Comparison of ENCODE assay signal across 12 cellular contexts in genomic region chr2:158998486-158999248, GRCh38. TPM values are rescaled to one million over a fixed set of nuclear protein-coding genes. Genes with fewer than 3 reads are reported as not detected.
DNase-seq lines count a peak whose midpoint lies in the region; ATAC-seq, FAIRE-seq and TF ChIP-seq lines count a peak whose summit lies in the region.
"Had no signal": no experiment of that assay in that cellular context is flagged by ENCODE, and none has a peak within 500 bp of the region (broad histone marks: within the 10 kb centered on the region; RNA-seq: fewer than 3 reads in every experiment).

No MANE protein-coding gene starts in this region.

- no peak for TF ChIP-seq POLR2A in esophagus squamous epithelium (IDR thresholded peaks at IDR 0.05)

- TF ChIP-seq CTCF in epithelial cell of esophagus (IDR thresholded peaks at IDR 0.05; ENCODE audit: insufficient read depth, low read depth, low read length, missing control alignments) (no peak), pancreas (IDR thresholded peaks at IDR 0.05) (no peak), esophagus squamous epithelium (IDR thresholded peaks at IDR 0.05) (no peak), endodermal cell (conservative IDR thresholded peaks at IDR 0.05) (no peak)

- peaks cover 12% of the 10 kb centered on the region for H3K36me3 Mint-ChIP-seq in endodermal cell (ENCODE audit: low read depth)
- H3K36me3 Mint-ChIP-seq: naive thymus-derived CD4-positive, alpha-beta T cell had no signal

- H3K9ac ChIP-seq in endodermal cell (ENCODE audit: extremely low read depth, low read length, poor library complexity, severe bottlenecking), result no peak overlapping the region

- H3K4me1 Mint-ChIP-seq in endodermal cell, result peaks cover 41% of the 10 kb centered on the region
- H3K4me1 Mint-ChIP-seq: central memory CD8-positive, alpha-beta T cell had no signal

- H3K36me3 ChIP-seq in pancreas, result no peaks in the 10 kb centered on the region
- H3K36me3 ChIP-seq in esophagus squamous epithelium, result peaks cover 0 to 28% (median 0%) of the 10 kb centered on the region in 3 donors
- peaks cover 44% of the 10 kb centered on the region for H3K36me3 ChIP-seq in endodermal cell (ENCODE audit: control insufficient read depth, insufficient read depth, low read length)

- H3K27me3 Mint-ChIP-seq in endodermal cell (ENCODE audit: insufficient read depth), result no peaks in the 10 kb centered on the region

- no peak overlapping the region for H3K4me3 Mint-ChIP-seq in endodermal cell
- H3K4me3 Mint-ChIP-seq: central memory CD8-positive, alpha-beta T cell; GM23338; naive thymus-derived CD4-positive, alpha-beta T cell had no signal

- H3K27ac ChIP-seq in pancreas (peak overlapping the region in 2 of 4 donors; percentile 16 to 38), esophagus squamous epithelium (peak overlapping the region in 2 of 4 donors; percentile 17 to 33), endodermal cell (ENCODE audit: low read depth, low read length) (no peak overlapping the region)

- intact Hi-C loops in pancreas (cut with DNase I), result no loop called here
- intact Hi-C loops in esophagus squamous epithelium (cut with DNase I), result no loop called here

- H3K9me3 ChIP-seq in pancreas (no peaks in the 10 kb centered on the region), esophagus squamous epithelium (no peaks in the 10 kb centered on the region), endodermal cell (ENCODE audit: control insufficient read depth, low read length) (peaks cover 16% of the 10 kb centered on the region)

- no peaks in the 10 kb centered on the region for H3K27me3 ChIP-seq in pancreas
- no peaks in the 10 kb centered on the region for H3K27me3 ChIP-seq in esophagus squamous epithelium
- H3K27me3 ChIP-seq in endodermal cell (ENCODE audit: control insufficient read depth, insufficient read depth, low read length, poor library complexity, severe bottlenecking), result no peaks in the 10 kb centered on the region

- H3K4me1 ChIP-seq in pancreas, result peaks cover 8 to 18% (median 17%) of the 10 kb centered on the region in 3 donors
- H3K4me1 ChIP-seq in esophagus squamous epithelium, result peaks cover 0 to 77% (median 9%) of the 10 kb centered on the region in 3 donors
- peaks cover 38% of the 10 kb centered on the region for H3K4me1 ChIP-seq in endodermal cell (ENCODE audit: control insufficient read depth, insufficient read depth, low read length)

- no peak for FAIRE-seq in pancreas (lab: Jason Lieb, UNC)

- ATAC-seq in pancreas (peak in 3 of 4 donors; percentile 18 to 30 (median 24)), GM18502 (IDR thresholded peaks at IDR 0.05; ENCODE audit: poor library complexity, unreplicated experiment) (no peak)
- ATAC-seq: GM23338; naive thymus-derived CD4-positive, alpha-beta T cell had no signal

- 76 to 82% methylated on average over 9 of the region's 9 CpGs for WGBS in pancreas, 2 donors
- WGBS in esophagus squamous epithelium, 2 donors, result 58 to 67% methylated on average over 8 to 9 of the region's 9 CpGs
- WGBS in endodermal cell (ENCODE audit: insufficient coverage in 1 of 2, insufficient read length in 1 of 2), 2 experiments, result 95 to 100% methylated on average over 3 to 9 of the region's 9 CpGs

- H3K4me3 ChIP-seq in epithelial cell of esophagus (ENCODE audit: low read length) (no peak overlapping the region), pancreas (no peak overlapping the region), esophagus squamous epithelium (no peak overlapping the region), endodermal cell (ENCODE audit: low read length) (no peak overlapping the region)
- H3K4me3 ChIP-seq: GM23338 had no signal

- peaks cover 8% of the 10 kb centered on the region for H3K9me3 Mint-ChIP-seq in endodermal cell
- H3K9me3 Mint-ChIP-seq: central memory CD8-positive, alpha-beta T cell; naive thymus-derived CD4-positive, alpha-beta T cell had no signal

- peak; percentile 76 for DNase-seq in COLO829 (ENCODE audit: low spot score)
- DNase-seq in NCI-H748 (lab: John Stamatoyannopoulos, UW; ENCODE audit: unreplicated experiment), result peak; percentile 47
- peak; percentile 39 for DNase-seq in epithelial cell of esophagus (ENCODE audit: low read depth)
- DNase-seq in pancreas, result no peak
- DNase-seq in MV-4-11 (lab: John Stamatoyannopoulos, UW), result no peak
- DNase-seq in esophagus squamous epithelium (lab: John Stamatoyannopoulos, UW), result no peak
- no peak for DNase-seq in endodermal cell
- DNase-seq: KG1; naive thymus-derived CD4-positive, alpha-beta T cell had no signal

- H3K27ac Mint-ChIP-seq in endodermal cell, result no peak overlapping the region
- H3K27ac Mint-ChIP-seq: GM23338; naive thymus-derived CD4-positive, alpha-beta T cell had no signal

RNA-seq across cellular contexts. Expression of gene TANC1, which starts 30.2 kb away (rescaled TPM):
- total RNA-seq in pancreas (10 to 100 TPM in 4 of 6 donors, 1 to 10 TPM in 2; 9.0 to 17.6 (median 11.5) TPM), esophagus squamous epithelium (10 to 100 TPM; 29.4 to 54.5 (median 42.2) TPM), endodermal cell (1 to 10 TPM; 2.9 to 9.5 TPM)
- 10 to 100 TPM in 1 of 2 donors, 1 to 10 TPM in 1; 10.0 to 10.2 TPM for polyA plus RNA-seq in pancreas
- polyA plus RNA-seq in endodermal cell (2013, experiment 1 of 2), result 15.0 TPM
- polyA plus RNA-seq in endodermal cell (2013, experiment 2 of 2), result 15.6 TPM

Comparison
In these comparisons a context has a peak if more than half of its experiments do, and no peak if none do; other contexts are left out.
1. DNase-seq: peak in COLO829 (single experiment), NCI-H748 (single experiment) and epithelial cell of esophagus (single experiment); none in pancreas (0 of 6), MV-4-11 (single experiment), esophagus squamous epithelium (single experiment) and endodermal cell (single experiment).